ENCODE assay signal across 16 cellular contexts in the genomic region with DNA sequence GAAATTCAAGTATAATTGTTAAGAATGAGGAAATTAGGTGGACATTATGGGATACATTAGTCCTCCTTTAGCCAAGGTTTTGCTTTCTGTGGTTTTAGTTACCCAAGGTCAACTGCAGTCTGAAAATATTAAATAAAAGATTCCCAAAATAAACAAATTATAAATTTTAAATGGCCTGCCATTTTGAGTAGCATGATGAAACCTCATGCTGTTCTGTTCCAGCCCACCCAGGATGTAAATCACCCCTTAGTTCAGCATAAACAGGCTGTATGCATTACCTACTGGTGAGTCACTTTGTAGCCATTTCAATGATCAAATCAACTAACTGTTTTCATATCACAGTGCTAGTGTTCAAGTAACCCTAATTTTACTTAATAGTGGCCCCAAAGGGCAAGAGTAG.
DNase-seq lines count a peak whose midpoint lies in the region; ATAC-seq and TF ChIP-seq lines count a peak whose summit lies in the region.
"Had no signal": no experiment of that assay in that cellular context is flagged by ENCODE, and none has a peak within 500 bp of the region (broad histone marks: within the 10 kb centered on the region; RNA-seq: fewer than 3 reads in every experiment).

No MANE protein-coding gene starts in this region.

- peak overlapping the region; percentile 42 for H2AFZ ChIP-seq in osteoblast (ENCODE audit: low read length)

- no peak overlapping the region for H3K4me2 ChIP-seq in osteoblast (ENCODE audit: insufficient read depth, low read length)
- H3K4me2 ChIP-seq: BLaER1 had no signal

- peaks cover 12% of the 10 kb centered on the region for H3K4me1 ChIP-seq in osteoblast (ENCODE audit: insufficient read depth, low read length)
- H3K4me1 ChIP-seq: BLaER1, tibial nerve had no signal

- no peaks in the 10 kb centered on the region for H3K36me3 ChIP-seq in osteoblast (ENCODE audit: insufficient read depth, low read length)
- H3K36me3 ChIP-seq: BLaER1, tibial nerve, WERI-Rb-1 had no signal

- no peak for ATAC-seq in GM18498 (IDR thresholded peaks at IDR 0.05; ENCODE audit: unreplicated experiment)
- ATAC-seq in Right ventricle myocardium inferior, result no peak

- DNase-seq in GM04503 (ENCODE audit: low read depth) (peak; percentile 21), OCI-M1 (lab: John Stamatoyannopoulos, UW) (peak; percentile 72), epithelial cell of esophagus (ENCODE audit: low read depth) (peak; percentile 50), osteoblast (ENCODE audit: insufficient read length, low spot score, missing footprints) (no peak), NCI-H146 (lab: John Stamatoyannopoulos, UW) (no peak), Right ventricle myocardium inferior (ENCODE audit: missing footprints) (no peak)
- DNase-seq in central memory CD4-positive, alpha-beta T cell, result no peak
- DNase-seq: activated CD8-positive, alpha-beta memory T cell treated with anti-CD3 and anti-CD28 coated beads for 24 hours; activated effector memory CD4-positive, alpha-beta T cell treated with Interleukin-2 at 50 U/mL for 16 hours; effector memory CD4-positive, alpha-beta T cell; head of caudate nucleus; NCI-H446 treated with DMSO at 0.1 percent for 48 hours; WERI-Rb-1 had no signal

- no peak for TF ChIP-seq CTCF in epithelial cell of esophagus (IDR thresholded peaks at IDR 0.05; ENCODE audit: insufficient read depth, low read depth, low read length, missing control alignments)
- TF ChIP-seq CTCF in osteoblast (IDR thresholded peaks at IDR 0.05; ENCODE audit: extremely low read depth, low read depth, low read length), result no peak

- no peaks in the 10 kb centered on the region for H3K79me2 ChIP-seq in osteoblast (ENCODE audit: insufficient read depth, low read length)

- H3K27me3 ChIP-seq in osteoblast (ENCODE audit: insufficient read depth, low read length), result no peaks in the 10 kb centered on the region
- H3K27me3 ChIP-seq: BLaER1, tibial nerve had no signal

- intact Hi-C loops in Right ventricle myocardium inferior (cut with DNase I), result no loop called here

- H4K20me1 ChIP-seq in osteoblast (ENCODE audit: insufficient read depth, low read length), result no peaks in the 10 kb centered on the region
- H4K20me1 ChIP-seq: BLaER1 had no signal

- no peaks in the 10 kb centered on the region for H3K9me3 ChIP-seq in osteoblast (ENCODE audit: low read depth, low read length)
- H3K9me3 ChIP-seq: tibial nerve had no signal

- no peak overlapping the region for H3K4me3 ChIP-seq in epithelial cell of esophagus (ENCODE audit: low read length)
- no peak overlapping the region for H3K4me3 ChIP-seq in osteoblast (ENCODE audit: insufficient read depth, low read length)
- H3K4me3 ChIP-seq: BLaER1, tibial nerve had no signal

- peak overlapping the region; percentile 40 for H3K27ac ChIP-seq in osteoblast (ENCODE audit: low read depth, low read length)
- H3K27ac ChIP-seq: BLaER1, tibial nerve, WERI-Rb-1 had no signal

Comparison
In these comparisons a context has a peak if more than half of its experiments do, and no peak if none do; other contexts are left out.
1. DNase-seq: peak in GM04503 (single experiment), OCI-M1 (single experiment) and epithelial cell of esophagus (single experiment); none in osteoblast (single experiment), NCI-H146 (single experiment), central memory CD4-positive, alpha-beta T cell (single experiment) and Right ventricle myocardium inferior (single experiment).